14 cellular contexts compared by ENCODE assay signal in genomic region chr11:110327508-110327907, GRCh38. TPM values are rescaled to one million over a fixed set of nuclear protein-coding genes. Genes with fewer than 3 reads are reported as not detected.
A peak's percentile ranks its signal among the peaks of the same experiment; 100 is the strongest.
DNase-seq lines count a peak whose midpoint lies in the region; ATAC-seq and TF ChIP-seq lines count a peak whose summit lies in the region.
"Had no signal": no experiment of that assay in that cellular context is flagged by ENCODE, and none has a peak within 500 bp of the region (broad histone marks: within the 10 kb centered on the region; RNA-seq: fewer than 3 reads in every experiment).

No MANE protein-coding gene starts in this region.

- peaks cover 22% of the 10 kb centered on the region for H3K4me1 Mint-ChIP-seq in activated CD4-positive, alpha-beta T cell treated with anti-CD3 and anti-CD28 coated beads, Interleukin-2, amount 10 ng/mL, durations not matched to agents 7 days and 5 days
- peaks cover 0 to 33% (median 12%) of the 10 kb centered on the region in 7 donors for H3K4me1 Mint-ChIP-seq in naive thymus-derived CD4-positive, alpha-beta T cell
- H3K4me1 Mint-ChIP-seq in Caco-2 (ENCODE audit: low read depth, unreplicated experiment), result peaks cover 13% of the 10 kb centered on the region
- H3K4me1 Mint-ChIP-seq: brain, mesothelial cell of epicardium had no signal

- peaks cover 0 to 11% of the 10 kb centered on the region in 2 donors for H3K4me1 ChIP-seq in naive thymus-derived CD4-positive, alpha-beta T cell (ENCODE audit: control insufficient read depth in 2 of 2, insufficient read depth in 2 of 2, low read length in 2 of 2)
- H3K4me1 ChIP-seq in Caco-2, result peaks cover 7% of the 10 kb centered on the region; the same call in 1 of the 2 replicates
- H3K4me1 ChIP-seq: foreskin keratinocyte had no signal

- H3K27ac ChIP-seq in SU-DHL-6 (ENCODE audit: low read depth, low read length), result no peak overlapping the region
- H3K27ac ChIP-seq in naive thymus-derived CD4-positive, alpha-beta T cell (ENCODE audit: low read depth, low read length), result no peak overlapping the region
- H3K27ac ChIP-seq: foreskin keratinocyte had no signal

- H3K4me3 ChIP-seq in SU-DHL-6 (ENCODE audit: insufficient read depth, low read length, poor library complexity, severe bottlenecking) (no peak overlapping the region), Caco-2 (ENCODE audit: low read depth, low read length) (no peak overlapping the region)
- no peak overlapping the region for H3K4me3 ChIP-seq in naive thymus-derived CD4-positive, alpha-beta T cell (ENCODE audit: low read length)

- H3K27me3 ChIP-seq in SU-DHL-6 (ENCODE audit: low read length) (no peaks in the 10 kb centered on the region), Caco-2 (replicated peaks; ENCODE audit: control insufficient read depth, insufficient read depth, low read length) (no peaks in the 10 kb centered on the region)
- no peaks in the 10 kb centered on the region for H3K27me3 ChIP-seq in naive thymus-derived CD4-positive, alpha-beta T cell (ENCODE audit: control insufficient read depth in 2 of 2, insufficient read depth in 2 of 2, low read length in 2 of 2)

- ATAC-seq in GM19395 (IDR thresholded peaks at IDR 0.05; ENCODE audit: unreplicated experiment), result peak; percentile 34
- no peak for ATAC-seq in naive thymus-derived CD4-positive, alpha-beta T cell
- ATAC-seq: foreskin keratinocyte had no signal

- H3K79me2 ChIP-seq in SU-DHL-6 (ENCODE audit: insufficient read depth, low read length), result no peaks in the 10 kb centered on the region

- H3F3A ChIP-seq in SU-DHL-6 (ENCODE audit: insufficient read depth), result no peaks in the 10 kb centered on the region; the same call in 1 of the 2 replicates

- BruUV-seq in Caco-2 (replicated peaks; lab: Mats Ljungman, UMichigan), result no TSS peak

- CTCF ChIA-PET in activated CD4-positive, alpha-beta T cell treated with anti-CD3 and anti-CD28 coated beads, Interleukin-2, amount 10 ng/mL, durations not matched to agents 7 days and 5 days (lab: Charles Lee), result interaction anchor here (2.4 kb wide), 1 partner anchor 12 kb away, joined by 7 read pairs; no protein-coding TSS in a partner anchor
- CTCF ChIA-PET in naive thymus-derived CD4-positive, alpha-beta T cell (lab: Charles Lee), result interaction anchor here (0.7 kb wide), 2 partner anchors 35 to 1540 kb away, joined by 3 to 4 read pairs; no protein-coding TSS in a partner anchor
- CTCF ChIA-PET in Caco-2 (lab: Charles Lee), result no interaction called here

- intact Hi-C loops in naive thymus-derived CD4-positive, alpha-beta T cell (cut with micrococcal nuclease), result loop anchor here in 1 of 2 donors (5.0 kb wide), 1 partner anchor 45 kb away; no protein-coding TSS in a partner anchor
- intact Hi-C loops in Caco-2 (cut with micrococcal nuclease; ENCODE audit: unreplicated experiment), result no loop called here

- peak overlapping the region; percentile 76 for H3K4me3 Mint-ChIP-seq in activated CD4-positive, alpha-beta T cell treated with anti-CD3 and anti-CD28 coated beads, Interleukin-2, amount 10 ng/mL, durations not matched to agents 7 days and 5 days
- H3K4me3 Mint-ChIP-seq in naive thymus-derived CD4-positive, alpha-beta T cell, result peak overlapping the region in 8 of 10 donors; percentile 1 to 98 (median 22)
- no peak overlapping the region for H3K4me3 Mint-ChIP-seq in Caco-2 (ENCODE audit: unreplicated experiment)
- H3K4me3 Mint-ChIP-seq: brain, mesothelial cell of epicardium had no signal

- peaks cover 3% of the 10 kb centered on the region for H3K36me3 Mint-ChIP-seq in activated CD4-positive, alpha-beta T cell treated with anti-CD3 and anti-CD28 coated beads, Interleukin-2, amount 10 ng/mL, durations not matched to agents 7 days and 5 days (ENCODE audit: low read depth)
- H3K36me3 Mint-ChIP-seq in naive thymus-derived CD4-positive, alpha-beta T cell, result peaks cover 0 to 30% (median 7%) of the 10 kb centered on the region in 5 donors
- H3K36me3 Mint-ChIP-seq in Caco-2 (ENCODE audit: insufficient read depth, unreplicated experiment), result no peaks in the 10 kb centered on the region
- H3K36me3 Mint-ChIP-seq: mesothelial cell of epicardium had no signal

- TF ChIP-seq CTCF in SU-DHL-6 (IDR thresholded peaks at IDR 0.05; ENCODE audit: insufficient read depth, low read length, poor library complexity, severe bottlenecking), result no peak
- TF ChIP-seq CTCF in Caco-2 (IDR thresholded peaks at IDR 0.05; ENCODE audit: insufficient read depth in 1 of 2, low read depth in 1 of 2, low read length in 1 of 2, severe bottlenecking in 1 of 2, unreplicated experiment in 1 of 2), result no peak

- peak overlapping the region; percentile 49 for H3K4me2 ChIP-seq in SU-DHL-6 (ENCODE audit: low read depth, low read length, poor library complexity, severe bottlenecking)

- H3K9me3 ChIP-seq in SU-DHL-6 (ENCODE audit: insufficient read depth, low read length) (no peaks in the 10 kb centered on the region), Caco-2 (peaks cover 12% of the 10 kb centered on the region)
- no peaks in the 10 kb centered on the region for H3K9me3 ChIP-seq in naive thymus-derived CD4-positive, alpha-beta T cell (ENCODE audit: control insufficient read depth in 2 of 3, low read length in 3 of 3)

- no peaks in the 10 kb centered on the region for H4K20me1 ChIP-seq in SU-DHL-6 (ENCODE audit: low read depth, low read length)

- no peak overlapping the region for H3K9ac ChIP-seq in SU-DHL-6 (ENCODE audit: low read length)

- no peaks in the 10 kb centered on the region for H3K36me3 ChIP-seq in SU-DHL-6 (ENCODE audit: low read length)
- no peaks in the 10 kb centered on the region for H3K36me3 ChIP-seq in naive thymus-derived CD4-positive, alpha-beta T cell (ENCODE audit: control insufficient read depth in 2 of 3, insufficient read depth in 3 of 3, low read length in 3 of 3)
- no peaks in the 10 kb centered on the region; the same call in 1 of the 2 replicates for H3K36me3 ChIP-seq in Caco-2 (ENCODE audit: control insufficient read depth, insufficient read depth, low read length)

- DNase-seq in activated CD4-positive, alpha-beta T cell treated with anti-CD3 and anti-CD28 coated beads, Interleukin-2, amount 10 ng/mL, durations not matched to agents 7 days and 5 days, result no peak
- DNase-seq in activated CD4-positive, alpha-beta T cell treated with anti-CD3 and anti-CD28 coated beads, Interleukin-2, amount 50 U/mL, for 4 hours, result no peak
- DNase-seq in naive thymus-derived CD4-positive, alpha-beta T cell, result no peak
- no peak for DNase-seq in stimulated activated CD4-positive, alpha-beta T cell treated with anti-CD3 and anti-CD28 coated beads, Interleukin-15, amount 100 ng/mL, for 24 hours
- DNase-seq in Caco-2, result no peak
- no peak for DNase-seq in C1 segment of cervical spinal cord (lab: John Stamatoyannopoulos, UW)
- DNase-seq: DMS153, foreskin keratinocyte, NCI-H526, Right ventricle myocardium superior had no signal

- no peaks in the 10 kb centered on the region for H3K27me3 Mint-ChIP-seq in activated CD4-positive, alpha-beta T cell treated with anti-CD3 and anti-CD28 coated beads, Interleukin-2, amount 10 ng/mL, durations not matched to agents 7 days and 5 days
- peaks cover 0 to 18% (median 4%) of the 10 kb centered on the region in 5 donors for H3K27me3 Mint-ChIP-seq in naive thymus-derived CD4-positive, alpha-beta T cell
- H3K27me3 Mint-ChIP-seq in Caco-2 (ENCODE audit: insufficient read depth, unreplicated experiment), result no peaks in the 10 kb centered on the region

- H2AFZ ChIP-seq in SU-DHL-6 (ENCODE audit: low read depth, low read length, severe bottlenecking), result no peak overlapping the region

- POLR2A ChIA-PET in activated CD4-positive, alpha-beta T cell treated with anti-CD3 and anti-CD28 coated beads, Interleukin-2, amount 10 ng/mL, durations not matched to agents 7 days and 5 days (lab: Charles Lee), result interaction anchor here (0.7 kb wide), 1 partner anchor 250 kb away, joined by 8 read pairs; no protein-coding TSS in a partner anchor
- POLR2A ChIA-PET in naive thymus-derived CD4-positive, alpha-beta T cell (lab: Charles Lee), result no interaction called here
- POLR2A ChIA-PET in Caco-2 (lab: Charles Lee), result no interaction called here

- H3K27ac Mint-ChIP-seq in activated CD4-positive, alpha-beta T cell treated with anti-CD3 and anti-CD28 coated beads, Interleukin-2, amount 10 ng/mL, durations not matched to agents 7 days and 5 days, result no peak overlapping the region
- H3K27ac Mint-ChIP-seq in naive thymus-derived CD4-positive, alpha-beta T cell, result peak overlapping the region in 1 of 9 donors; percentile 98
- H3K27ac Mint-ChIP-seq in Caco-2 (ENCODE audit: unreplicated experiment), result no peak overlapping the region
- H3K27ac Mint-ChIP-seq: brain had no signal

- peaks cover 7% of the 10 kb centered on the region for H3K9me3 Mint-ChIP-seq in activated CD4-positive, alpha-beta T cell treated with anti-CD3 and anti-CD28 coated beads, Interleukin-2, amount 10 ng/mL, durations not matched to agents 7 days and 5 days
- H3K9me3 Mint-ChIP-seq in naive thymus-derived CD4-positive, alpha-beta T cell, result peaks cover 4 to 32% (median 15%) of the 10 kb centered on the region in 11 donors
- H3K9me3 Mint-ChIP-seq in Caco-2 (ENCODE audit: unreplicated experiment), result peaks cover 12% of the 10 kb centered on the region

- H3K9me2 ChIP-seq in SU-DHL-6 (replicated peaks; ENCODE audit: insufficient read depth, low read length), result no peaks in the 10 kb centered on the region

RNA-seq across cellular contexts. Expression of gene RDX, which starts 31.1 kb away (rescaled TPM):
- 10 to 100 TPM; 37.6 to 47.1 TPM for total RNA-seq in activated CD4-positive, alpha-beta T cell treated with anti-CD3 and anti-CD28 coated beads, Interleukin-2, amount 10 ng/mL, durations not matched to agents 7 days and 5 days
- 10 to 100 TPM; 14.0 to 63.6 (median 17.0) TPM for total RNA-seq in naive thymus-derived CD4-positive, alpha-beta T cell
- 1 to 10 TPM; 6.9 to 8.2 TPM for polyA plus RNA-seq in naive thymus-derived CD4-positive, alpha-beta T cell
- 250 and 251 TPM in 2 replicates for total RNA-seq in Caco-2 (2022)
